ENCODE assay signal across 1 cellular context in the genomic region with DNA sequence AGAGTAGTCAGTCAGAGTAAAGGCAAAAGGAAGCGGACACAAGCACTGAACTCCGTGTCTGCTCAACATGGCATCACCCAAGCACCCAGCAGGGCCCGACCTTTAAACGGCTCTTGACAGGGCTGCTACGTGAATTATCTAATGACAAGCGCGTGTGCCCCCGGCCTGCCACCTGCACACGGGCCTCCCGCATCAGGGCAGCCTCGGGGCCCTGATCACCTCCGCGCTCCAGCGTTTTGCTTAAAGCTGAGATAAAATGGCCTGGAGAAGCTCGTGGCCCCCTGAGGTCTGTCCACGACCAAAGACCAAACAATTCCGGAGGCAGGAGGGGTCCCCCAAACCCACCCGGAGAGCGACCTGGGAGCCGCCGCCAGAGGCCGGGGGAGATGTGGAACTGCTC.
TF ChIP-seq lines count a peak whose summit lies in the region.

No MANE protein-coding gene starts in this region.

TF ChIP-seq in K562, 482 proteins besides CTCF, POLR2A, EP300 and RAD21:
- peak; percentile 25 for TF ChIP-seq RBBP5 (IDR thresholded peaks at IDR 0.05; ENCODE audit: borderline replicate concordance, insufficient read depth, low read length, poor library complexity, severe bottlenecking)
- 0 out of 4 replicates have a peak, but pooled peaks have one; percentile 14 to 54 for TF ChIP-seq SIN3A (IDR thresholded peaks at IDR 0.05; ENCODE audit: borderline replicate concordance in 2 of 2, control insufficient read depth in 1 of 2, low read depth in 2 of 2, low read length in 2 of 2)
- no peak for TF ChIP-seq ARID1B (IDR thresholded peaks at IDR 0.05)
